ENCODE assay signal across 1 cellular context in genomic region chr10:88897019-88897853, GRCh38.
TF ChIP-seq lines count a peak whose summit lies in the region.

No MANE protein-coding gene starts in this region.

TF ChIP-seq in K562, 482 proteins besides CTCF, POLR2A, EP300 and RAD21:
- TF ChIP-seq, protein P1, sequence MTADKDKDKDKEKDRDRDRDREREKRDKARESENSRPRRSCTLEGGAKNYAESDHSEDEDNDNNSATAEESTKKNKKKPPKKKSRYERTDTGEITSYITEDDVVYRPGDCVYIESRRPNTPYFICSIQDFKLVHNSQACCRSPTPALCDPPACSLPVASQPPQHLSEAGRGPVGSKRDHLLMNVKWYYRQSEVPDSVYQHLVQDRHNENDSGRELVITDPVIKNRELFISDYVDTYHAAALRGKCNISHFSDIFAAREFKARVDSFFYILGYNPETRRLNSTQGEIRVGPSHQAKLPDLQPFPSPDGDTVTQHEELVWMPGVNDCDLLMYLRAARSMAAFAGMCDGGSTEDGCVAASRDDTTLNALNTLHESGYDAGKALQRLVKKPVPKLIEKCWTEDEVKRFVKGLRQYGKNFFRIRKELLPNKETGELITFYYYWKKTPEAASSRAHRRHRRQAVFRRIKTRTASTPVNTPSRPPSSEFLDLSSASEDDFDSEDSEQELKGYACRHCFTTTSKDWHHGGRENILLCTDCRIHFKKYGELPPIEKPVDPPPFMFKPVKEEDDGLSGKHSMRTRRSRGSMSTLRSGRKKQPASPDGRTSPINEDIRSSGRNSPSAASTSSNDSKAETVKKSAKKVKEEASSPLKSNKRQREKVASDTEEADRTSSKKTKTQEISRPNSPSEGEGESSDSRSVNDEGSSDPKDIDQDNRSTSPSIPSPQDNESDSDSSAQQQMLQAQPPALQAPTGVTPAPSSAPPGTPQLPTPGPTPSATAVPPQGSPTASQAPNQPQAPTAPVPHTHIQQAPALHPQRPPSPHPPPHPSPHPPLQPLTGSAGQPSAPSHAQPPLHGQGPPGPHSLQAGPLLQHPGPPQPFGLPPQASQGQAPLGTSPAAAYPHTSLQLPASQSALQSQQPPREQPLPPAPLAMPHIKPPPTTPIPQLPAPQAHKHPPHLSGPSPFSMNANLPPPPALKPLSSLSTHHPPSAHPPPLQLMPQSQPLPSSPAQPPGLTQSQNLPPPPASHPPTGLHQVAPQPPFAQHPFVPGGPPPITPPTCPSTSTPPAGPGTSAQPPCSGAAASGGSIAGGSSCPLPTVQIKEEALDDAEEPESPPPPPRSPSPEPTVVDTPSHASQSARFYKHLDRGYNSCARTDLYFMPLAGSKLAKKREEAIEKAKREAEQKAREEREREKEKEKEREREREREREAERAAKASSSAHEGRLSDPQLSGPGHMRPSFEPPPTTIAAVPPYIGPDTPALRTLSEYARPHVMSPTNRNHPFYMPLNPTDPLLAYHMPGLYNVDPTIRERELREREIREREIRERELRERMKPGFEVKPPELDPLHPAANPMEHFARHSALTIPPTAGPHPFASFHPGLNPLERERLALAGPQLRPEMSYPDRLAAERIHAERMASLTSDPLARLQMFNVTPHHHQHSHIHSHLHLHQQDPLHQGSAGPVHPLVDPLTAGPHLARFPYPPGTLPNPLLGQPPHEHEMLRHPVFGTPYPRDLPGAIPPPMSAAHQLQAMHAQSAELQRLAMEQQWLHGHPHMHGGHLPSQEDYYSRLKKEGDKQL (CRISPR knock-in tag; IDR thresholded peaks at IDR 0.05; ENCODE audit: borderline replicate concordance) = no peak
- TF ChIP-seq PRDM10 (IDR thresholded peaks at IDR 0.05; ENCODE audit: partially characterized antibody) = peak; percentile 12
- TF ChIP-seq RBFOX2 (IDR thresholded peaks at IDR 0.05; ENCODE audit: low read depth, low read length) = no peak
TF ChIP-seq in K562: peak in this region for 1.
